ENCODE assay signal across 1 cellular context in genomic region chr11:13012037-13012693, GRCh38.
TF ChIP-seq lines count a peak whose summit lies in the region.

No MANE protein-coding gene starts in this region.

TF ChIP-seq in WTC11, 78 proteins besides CTCF, POLR2A, EP300 and RAD21 (continued from another document):
- TF ChIP-seq PRDM15 (CRISPR knock-in tag; IDR thresholded peaks at IDR 0.05) (no peak), GTF2I (CRISPR knock-in tag; conservative IDR thresholded peaks at IDR 0.05) (no peak), KAT7 (CRISPR knock-in tag; IDR thresholded peaks at IDR 0.05; ENCODE audit: borderline replicate concordance) (no peak), NR1H2 (CRISPR knock-in tag; IDR thresholded peaks at IDR 0.05) (no peak), SMAD4 (CRISPR knock-in tag; IDR thresholded peaks at IDR 0.05) (no peak), ZNF121 (CRISPR knock-in tag; IDR thresholded peaks at IDR 0.05) (no peak)
- TF ChIP-seq, protein P1, sequence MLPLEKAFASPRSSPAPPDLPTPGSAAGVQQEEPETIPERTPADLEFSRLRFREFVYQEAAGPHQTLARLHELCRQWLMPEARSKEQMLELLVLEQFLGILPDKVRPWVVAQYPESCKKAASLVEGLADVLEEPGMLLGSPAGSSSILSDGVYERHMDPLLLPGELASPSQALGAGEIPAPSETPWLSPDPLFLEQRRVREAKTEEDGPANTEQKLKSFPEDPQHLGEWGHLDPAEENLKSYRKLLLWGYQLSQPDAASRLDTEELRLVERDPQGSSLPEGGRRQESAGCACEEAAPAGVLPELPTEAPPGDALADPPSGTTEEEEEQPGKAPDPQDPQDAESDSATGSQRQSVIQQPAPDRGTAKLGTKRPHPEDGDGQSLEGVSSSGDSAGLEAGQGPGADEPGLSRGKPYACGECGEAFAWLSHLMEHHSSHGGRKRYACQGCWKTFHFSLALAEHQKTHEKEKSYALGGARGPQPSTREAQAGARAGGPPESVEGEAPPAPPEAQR (CRISPR knock-in tag; IDR thresholded peaks at IDR 0.05), result no peak
